Comparison of ENCODE assay signal across 9 cellular contexts in the genomic region with DNA sequence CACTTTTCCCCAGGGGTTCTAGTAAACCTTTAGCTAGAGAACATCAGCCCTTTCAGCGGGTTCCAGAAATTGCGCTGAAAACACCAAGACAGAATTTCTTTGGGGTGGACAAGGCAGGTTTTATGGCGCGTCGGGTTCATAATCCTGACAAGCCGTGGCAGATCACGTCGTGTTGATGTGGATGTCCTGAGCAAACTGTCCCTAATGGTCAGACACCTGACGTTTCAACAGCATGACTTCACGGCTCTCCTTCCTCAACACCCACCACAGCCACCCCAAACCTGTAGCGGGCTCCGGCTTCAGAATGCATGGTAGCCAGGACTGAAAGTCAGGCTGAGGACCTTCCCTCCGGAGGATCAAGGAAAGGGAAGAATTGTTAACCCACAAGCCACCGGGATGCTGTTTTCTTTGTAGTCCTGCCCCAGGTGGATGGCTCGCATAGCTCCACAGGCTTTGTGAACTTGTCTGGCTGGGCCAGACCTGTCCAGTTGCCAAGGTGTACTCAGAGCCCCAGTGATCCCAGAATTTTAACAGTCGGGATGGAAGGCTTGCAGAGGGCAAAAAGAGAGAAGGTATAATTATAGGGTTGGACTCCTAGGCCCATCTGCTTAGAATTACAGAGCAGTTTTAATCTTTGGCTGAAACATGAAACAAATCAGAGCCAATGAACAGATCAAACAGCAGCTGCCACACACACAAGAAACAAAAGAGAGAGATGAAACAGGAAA. TPM values are rescaled to one million over a fixed set of nuclear protein-coding genes. Genes with fewer than 3 reads are reported as not detected.
DNase-seq lines count a peak whose midpoint lies in the region; ATAC-seq and TF ChIP-seq lines count a peak whose summit lies in the region.
"Had no signal": no experiment of that assay in that cellular context is flagged by ENCODE, and none has a peak within 500 bp of the region (broad histone marks: within the 10 kb centered on the region; RNA-seq: fewer than 3 reads in every experiment).

No MANE protein-coding gene starts in this region.

- intact Hi-C loops in sigmoid colon (cut with DNase I) = no loop called here
- intact Hi-C loops in sciatic nerve (cut with DNase I) = no loop called here

- TF ChIP-seq CTCF in glutamatergic neuron (IDR thresholded peaks at IDR 0.05; ENCODE audit: partially characterized antibody, unreplicated experiment) = no peak
- TF ChIP-seq CTCF in sigmoid colon (IDR thresholded peaks at IDR 0.05) = no peak
- TF ChIP-seq CTCF in GM13977 (IDR thresholded peaks at IDR 0.05; ENCODE audit: extremely low read depth, insufficient read depth, missing control alignments) = no peak

- H3K27ac Mint-ChIP-seq in glutamatergic neuron (ENCODE audit: unreplicated experiment) = peak overlapping the region; percentile 97

- peaks cover 24 to 57% (median 47%) of the 10 kb centered on the region in 3 donors for H3K27me3 ChIP-seq in sigmoid colon

- H3K4me3 ChIP-seq in sigmoid colon = peak overlapping the region; percentile 52 to 65 (median 55)

- DNase-seq in DMS 273 treated with DMSO at 0.1 percent for 48 hours (lab: John Stamatoyannopoulos, UW) = peak; percentile 62
- peak; percentile 34 for DNase-seq in SW480 (ENCODE audit: low spot score)
- DNase-seq in glutamatergic neuron = no peak
- DNase-seq in sigmoid colon = no peak
- DNase-seq in GM13977 (ENCODE audit: low spot score) = no peak
- DNase-seq in sciatic nerve (ENCODE audit: low spot score) = no peak
- DNase-seq: T-helper 9 cell had no signal

- H3K27ac ChIP-seq in sigmoid colon = peak overlapping the region; percentile 67 to 84 (median 77)

- no peak for ATAC-seq in GM18870 (IDR thresholded peaks at IDR 0.05; ENCODE audit: unreplicated experiment)
- ATAC-seq in HG02970 (IDR thresholded peaks at IDR 0.05; ENCODE audit: low FRiP score, unreplicated experiment) = no peak
- ATAC-seq in sciatic nerve = no peak

- H3K36me3 ChIP-seq in sigmoid colon = no peaks in the 10 kb centered on the region

- H3K4me1 ChIP-seq in sigmoid colon = peaks cover 0 to 21% (median 15%) of the 10 kb centered on the region in 4 donors

- in situ Hi-C loops in GM13977 (cut with MboI; ENCODE audit: low pct_unique_long_range_greater_than_20kb, low sequenced_read_pairs, unreplicated experiment) = no loop called here

- no peaks in the 10 kb centered on the region for H3K9me3 ChIP-seq in sigmoid colon

- H3K9me3 Mint-ChIP-seq in glutamatergic neuron (ENCODE audit: unreplicated experiment) = peaks cover 8% of the 10 kb centered on the region

- 5 to 31% methylated on average over 16 of the region's 16 CpGs for WGBS in sigmoid colon, 2 donors

- no peaks in the 10 kb centered on the region for H3K36me3 Mint-ChIP-seq in glutamatergic neuron (ENCODE audit: unreplicated experiment)

- no peak for TF ChIP-seq POLR2A in sigmoid colon (IDR thresholded peaks at IDR 0.05)

- H3K4me3 Mint-ChIP-seq in glutamatergic neuron (ENCODE audit: unreplicated experiment) = peak overlapping the region; percentile 97

- H3K4me1 Mint-ChIP-seq in glutamatergic neuron (ENCODE audit: low read depth, unreplicated experiment) = peaks cover 27% of the 10 kb centered on the region

- H3K27me3 Mint-ChIP-seq in glutamatergic neuron (ENCODE audit: unreplicated experiment) = peaks cover 7% of the 10 kb centered on the region

- TF ChIP-seq EP300 in sigmoid colon (IDR thresholded peaks at IDR 0.05) = no peak

RNA-seq across cellular contexts. Expression of a gene that starts 1.5 kb away (rescaled TPM):
- total RNA-seq in glutamatergic neuron (ENCODE audit: unreplicated experiment) = 171 TPM
- total RNA-seq in sigmoid colon = 10 to 100 TPM in 3 of 4 donors, 1 to 10 TPM in 1; 8.9 to 42.1 (median 21.4) TPM
- polyA plus RNA-seq in sigmoid colon = 10 to 100 TPM in 2 of 3 donors, 1 to 10 TPM in 1; 2.8 to 12.9 (median 10.2) TPM
- total RNA-seq in sciatic nerve = 43.1 TPM

Comparison
In these comparisons a context has a peak if more than half of its experiments do, and no peak if none do; other contexts are left out.
1. DNase-seq: peak in DMS 273 treated with DMSO at 0.1 percent for 48 hours (single experiment) and SW480 (single experiment); none in glutamatergic neuron (single experiment), sigmoid colon (single experiment), GM13977 (single experiment) and sciatic nerve (single experiment).